ENCODE assay signal across 18 cellular contexts in the genomic region with DNA sequence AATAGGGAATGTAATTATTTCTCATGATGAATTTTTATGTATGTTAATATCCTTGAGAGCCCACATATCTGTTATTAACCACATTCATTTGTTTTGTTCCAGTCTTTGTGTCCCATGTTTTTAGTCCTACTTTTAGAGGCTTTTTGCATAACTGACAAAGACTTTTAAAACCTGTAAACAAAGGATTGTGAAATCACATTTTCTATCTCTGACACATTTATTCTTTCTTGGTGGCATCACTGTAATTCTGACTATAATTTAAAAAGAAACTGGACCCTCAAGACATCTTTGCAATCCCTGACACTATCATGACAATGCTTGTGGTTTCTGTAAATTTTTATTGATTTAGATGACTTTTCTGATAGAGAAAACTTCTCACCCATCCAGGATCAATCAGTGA.
A peak's percentile ranks its signal among the peaks of the same experiment; 100 is the strongest.
DNase-seq lines count a peak whose midpoint lies in the region; ATAC-seq, FAIRE-seq and TF ChIP-seq lines count a peak whose summit lies in the region.
"Had no signal": no experiment of that assay in that cellular context is flagged by ENCODE, and none has a peak within 500 bp of the region (broad histone marks: within the 10 kb centered on the region; RNA-seq: fewer than 3 reads in every experiment).

No MANE protein-coding gene starts in this region.

- H4K8ac ChIP-seq in mesenchymal stem cell (ENCODE audit: low read length), result no peak overlapping the region

- H3K14ac ChIP-seq in mesenchymal stem cell (ENCODE audit: low read length in 2 of 2), result no peak overlapping the region

- peak overlapping the region; percentile 39 for H3K27ac ChIP-seq in mesenchymal stem cell (ENCODE audit: low read length, poor library complexity, severe bottlenecking)
- H3K27ac ChIP-seq: PC-9 had no signal

- POLR2A ChIA-PET in BJ (lab: Charles Lee), result no interaction called here

- no peaks in the 10 kb centered on the region for H3K27me3 ChIP-seq in BJ (ENCODE audit: control insufficient read depth, insufficient read depth, low read length)
- H3K27me3 ChIP-seq in mesenchymal stem cell (ENCODE audit: control insufficient read depth in 1 of 2, insufficient read depth in 1 of 2, low read length in 2 of 2), result no peaks in the 10 kb centered on the region
- H3K27me3 ChIP-seq: BE2C had no signal

- no peak overlapping the region for H4K91ac ChIP-seq in mesenchymal stem cell (ENCODE audit: low read length)

- no peak overlapping the region for H2BK120ac ChIP-seq in mesenchymal stem cell (ENCODE audit: low read depth, low read length)

- peaks cover 0 to 12% of the 10 kb centered on the region in 2 donors for H3K36me3 Mint-ChIP-seq in activated naive CD4-positive, alpha-beta T cell treated with anti-CD3 and anti-CD28 coated beads, Interleukin-2, amount 50 U/mL, for 72 hours

- no peak for FAIRE-seq in GM19239 (lab: Jason Lieb, UNC)
- FAIRE-seq: GM12891 had no signal

- no peaks in the 10 kb centered on the region for H3K79me1 ChIP-seq in mesenchymal stem cell (replicated peaks; ENCODE audit: low read length, poor library complexity, severe bottlenecking)

- no peak overlapping the region for H3K18ac ChIP-seq in mesenchymal stem cell (ENCODE audit: low read depth in 1 of 2, low read length in 2 of 2)

- H3K36me3 ChIP-seq in BJ (ENCODE audit: control insufficient read depth, insufficient read depth, low read length) (no peaks in the 10 kb centered on the region), mesenchymal stem cell (ENCODE audit: control insufficient read depth in 1 of 2, insufficient read depth in 2 of 2, low read depth in 1 of 2, low read length in 2 of 2) (no peaks in the 10 kb centered on the region)
- H3K36me3 ChIP-seq: BE2C had no signal

- no peak overlapping the region for H2BK15ac ChIP-seq in mesenchymal stem cell (ENCODE audit: low read depth, poor library complexity, severe bottlenecking)

- H2AFZ ChIP-seq in mesenchymal stem cell (ENCODE audit: low read depth, low read length), result no peak overlapping the region
- H2AFZ ChIP-seq: PC-9 had no signal

- no peak overlapping the region for H3K4ac ChIP-seq in mesenchymal stem cell (ENCODE audit: low read depth in 1 of 2, low read length in 2 of 2)

- ATAC-seq in activated naive CD4-positive, alpha-beta T cell treated with anti-CD3 and anti-CD28 coated beads, Interleukin-2, amount 50 U/mL, for 72 hours, result no peak

- CTCF ChIA-PET in BJ (lab: Yijun Ruan, JAX), result no interaction called here

- no peak overlapping the region for H2BK12ac ChIP-seq in mesenchymal stem cell (ENCODE audit: low read length in 2 of 2)

- peaks cover 0 to 14% of the 10 kb centered on the region in 2 donors for H3K9me3 Mint-ChIP-seq in activated naive CD4-positive, alpha-beta T cell treated with anti-CD3 and anti-CD28 coated beads, Interleukin-2, amount 50 U/mL, for 72 hours

- no peak overlapping the region for H3K9ac ChIP-seq in mesenchymal stem cell (ENCODE audit: low read length)

- no peak overlapping the region for H3K27ac Mint-ChIP-seq in activated naive CD4-positive, alpha-beta T cell treated with anti-CD3 and anti-CD28 coated beads, Interleukin-2, amount 50 U/mL, for 72 hours
- H3K27ac Mint-ChIP-seq: IgD-negative memory B cell had no signal

- peaks cover 1% of the 10 kb centered on the region for H3K4me1 ChIP-seq in mesenchymal stem cell (ENCODE audit: control insufficient read depth, insufficient read depth, low read depth, low read length)

- no peak overlapping the region for H3K4me2 ChIP-seq in mesenchymal stem cell (ENCODE audit: low read length, poor library complexity, severe bottlenecking)
- H3K4me2 ChIP-seq: PC-9 had no signal

- H3K4me3 ChIP-seq in BJ (ENCODE audit: low read depth, low read length) (no peak overlapping the region), epithelial cell of esophagus (ENCODE audit: low read length) (no peak overlapping the region), mesenchymal stem cell (ENCODE audit: insufficient read depth in 1 of 2, low read depth in 1 of 2, low read length in 2 of 2) (no peak overlapping the region)
- H3K4me3 ChIP-seq: PC-9 had no signal

- DNase-seq in BJ (ENCODE audit: low read depth), result peak; percentile 5
- peak; percentile 32 for DNase-seq in LHCN-M2 (ENCODE audit: low read depth)
- DNase-seq in epithelial cell of esophagus (ENCODE audit: low read depth), result peak; percentile 50
- DNase-seq in mesenchymal stem cell, result peak; percentile 42
- DNase-seq in NCI-H2171 treated with DMSO at 0.1 percent for 48 hours (lab: John Stamatoyannopoulos, UW), result no peak
- no peak for DNase-seq in GM19239 (ENCODE audit: insufficient read length, low spot score)
- DNase-seq in activated naive CD4-positive, alpha-beta T cell treated with anti-CD3 and anti-CD28 coated beads, Interleukin-2, amount 50 U/mL, for 72 hours (ENCODE audit: low spot score in 2 of 2), result no peak
- no peak for DNase-seq in DMS53 treated with DMSO at 0.1 percent for 48 hours (lab: John Stamatoyannopoulos, UW; ENCODE audit: unreplicated experiment)
- DNase-seq: ACHN, BE2C, HCEC 1CT, NCI-H146, NCI-H2081 treated with DMSO at 0.1 percent for 48 hours, NCI-H2227 treated with DMSO at 0.1 percent for 48 hours, NCI-H526 treated with DMSO at 0.1 percent for 48 hours, PC-9 had no signal

- H3K9me3 ChIP-seq in mesenchymal stem cell (ENCODE audit: control insufficient read depth, low read length), result peaks cover 5% of the 10 kb centered on the region
- H3K9me3 ChIP-seq: BE2C had no signal

- TF ChIP-seq CTCF in BJ (IDR thresholded peaks at IDR 0.05; ENCODE audit: insufficient read depth, low read depth, low read length) (no peak), epithelial cell of esophagus (IDR thresholded peaks at IDR 0.05; ENCODE audit: insufficient read depth, low read depth, low read length, missing control alignments) (no peak)

- no peak overlapping the region for H2AK5ac ChIP-seq in mesenchymal stem cell (ENCODE audit: low read length, severe bottlenecking)

- no peak overlapping the region for H3K23ac ChIP-seq in mesenchymal stem cell (ENCODE audit: low read length in 2 of 2)

- H2BK5ac ChIP-seq in mesenchymal stem cell (ENCODE audit: low read depth, low read length, poor library complexity, severe bottlenecking), result no peak overlapping the region

Comparison
In these comparisons a context has a peak if more than half of its experiments do, and no peak if none do; other contexts are left out.
1. DNase-seq: peak in BJ (single experiment), LHCN-M2 (single experiment), epithelial cell of esophagus (single experiment) and mesenchymal stem cell (single experiment); none in NCI-H2171 treated with DMSO at 0.1 percent for 48 hours (single experiment), GM19239 (single experiment), activated naive CD4-positive, alpha-beta T cell treated with anti-CD3 and anti-CD28 coated beads, Interleukin-2, amount 50 U/mL, for 72 hours (0 of 2) and DMS53 treated with DMSO at 0.1 percent for 48 hours (single experiment).